2 cellular contexts compared by ENCODE assay signal in genomic region chr12:32418903-32419519, GRCh38.
TF ChIP-seq lines count a peak whose summit lies in the region.

No MANE protein-coding gene starts in this region.

TF ChIP-seq in WTC11, 78 proteins besides CTCF, POLR2A, EP300 and RAD21 (continued from another document):
- TF ChIP-seq, protein P1, sequence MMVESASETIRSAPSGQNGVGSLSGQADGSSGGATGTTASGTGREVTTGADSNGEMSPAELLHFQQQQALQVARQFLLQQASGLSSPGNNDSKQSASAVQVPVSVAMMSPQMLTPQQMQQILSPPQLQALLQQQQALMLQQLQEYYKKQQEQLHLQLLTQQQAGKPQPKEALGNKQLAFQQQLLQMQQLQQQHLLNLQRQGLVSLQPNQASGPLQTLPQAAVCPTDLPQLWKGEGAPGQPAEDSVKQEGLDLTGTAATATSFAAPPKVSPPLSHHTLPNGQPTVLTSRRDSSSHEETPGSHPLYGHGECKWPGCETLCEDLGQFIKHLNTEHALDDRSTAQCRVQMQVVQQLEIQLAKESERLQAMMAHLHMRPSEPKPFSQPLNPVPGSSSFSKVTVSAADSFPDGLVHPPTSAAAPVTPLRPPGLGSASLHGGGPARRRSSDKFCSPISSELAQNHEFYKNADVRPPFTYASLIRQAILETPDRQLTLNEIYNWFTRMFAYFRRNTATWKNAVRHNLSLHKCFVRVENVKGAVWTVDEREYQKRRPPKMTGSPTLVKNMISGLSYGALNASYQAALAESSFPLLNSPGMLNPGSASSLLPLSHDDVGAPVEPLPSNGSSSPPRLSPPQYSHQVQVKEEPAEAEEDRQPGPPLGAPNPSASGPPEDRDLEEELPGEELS (CRISPR knock-in tag; IDR thresholded peaks at IDR 0.05), result no peak
- TF ChIP-seq SMAD4 (CRISPR knock-in tag; IDR thresholded peaks at IDR 0.05) (no peak), CREB1 (CRISPR knock-in tag; IDR thresholded peaks at IDR 0.05) (no peak), ZNF317 (CRISPR knock-in tag; IDR thresholded peaks at IDR 0.05; ENCODE audit: borderline replicate concordance, low read depth) (no peak), HMGXB4 (CRISPR knock-in tag; IDR thresholded peaks at IDR 0.05) (no peak), JAZF1 (CRISPR knock-in tag; IDR thresholded peaks at IDR 0.05) (no peak), GRHL2 (CRISPR knock-in tag; IDR thresholded peaks at IDR 0.05; ENCODE audit: insufficient replicate concordance, severe bottlenecking) (no peak), GTF2I (CRISPR knock-in tag; conservative IDR thresholded peaks at IDR 0.05) (no peak), ZBTB21 (CRISPR knock-in tag; IDR thresholded peaks at IDR 0.05; ENCODE audit: borderline replicate concordance) (no peak)

TF ChIP-seq in HepG2, 621 proteins besides CTCF, POLR2A, EP300 and RAD21:
- TF ChIP-seq PBX2 (CRISPR knock-in tag; IDR thresholded peaks at IDR 0.05) (no peak), ZNF3 (CRISPR knock-in tag; IDR thresholded peaks at IDR 0.05) (no peak), PITX1 (CRISPR knock-in tag; IDR thresholded peaks at IDR 0.05) (no peak), MAZ (IDR thresholded peaks at IDR 0.05; ENCODE audit: borderline replicate concordance, low read depth, low read length) (no peak), MAZ (CRISPR knock-in tag; IDR thresholded peaks at IDR 0.05; ENCODE audit: low read depth) (no peak), FOXK2 (IDR thresholded peaks at IDR 0.05) (no peak), ZNF709 (CRISPR knock-in tag; IDR thresholded peaks at IDR 0.05) (no peak), TCF7L2 (IDR thresholded peaks at IDR 0.05; ENCODE audit: low read depth, low read length) (no peak), DR1 (CRISPR knock-in tag; IDR thresholded peaks at IDR 0.05) (no peak), SRSF9 (IDR thresholded peaks at IDR 0.05; ENCODE audit: borderline replicate concordance, insufficient read depth, low read depth, low read length, poor library complexity, severe bottlenecking) (no peak), ZHX2 (IDR thresholded peaks at IDR 0.05; ENCODE audit: low read depth) (no peak), ZHX2 (CRISPR knock-in tag; IDR thresholded peaks at IDR 0.05; ENCODE audit: borderline replicate concordance) (no peak), CCAR2 (optimal IDR thresholded peaks at IDR 0.05; ENCODE audit: low read depth, low read length) (no peak), ZKSCAN1 (IDR thresholded peaks at IDR 0.05; ENCODE audit: low read length) (no peak), ZNF761 (CRISPR knock-in tag; conservative IDR thresholded peaks at IDR 0.05) (no peak)
- TF ChIP-seq, protein P2, sequence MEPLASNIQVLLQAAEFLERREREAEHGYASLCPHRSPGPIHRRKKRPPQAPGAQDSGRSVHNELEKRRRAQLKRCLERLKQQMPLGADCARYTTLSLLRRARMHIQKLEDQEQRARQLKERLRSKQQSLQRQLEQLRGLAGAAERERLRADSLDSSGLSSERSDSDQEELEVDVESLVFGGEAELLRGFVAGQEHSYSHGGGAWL (CRISPR knock-in tag; IDR thresholded peaks at IDR 0.05), result no peak
